In genomic region chr10:1809139-1809755, GRCh38 we compare ENCODE assay signal across 23 cellular contexts.
DNase-seq lines count a peak whose midpoint lies in the region; FAIRE-seq and TF ChIP-seq lines count a peak whose summit lies in the region.
"Had no signal": no experiment of that assay in that cellular context is flagged by ENCODE, and none has a peak within 500 bp of the region (broad histone marks: within the 10 kb centered on the region; RNA-seq: fewer than 3 reads in every experiment).

No MANE protein-coding gene starts in this region.

- in situ Hi-C loops in ACHN (cut with HindIII; ENCODE audit: low pct_ligation_motif_present, low pct_unique_long_range_greater_than_20kb, low sequenced_read_pairs) = no loop called here

- CTCF ChIA-PET in RWPE1 (lab: Yijun Ruan, JAX) = interaction anchor here (0.6 kb wide), 1 partner anchor 486 kb away, joined by 3 read pairs; no protein-coding TSS in a partner anchor

- H3K27ac ChIP-seq in RWPE1 = no peak overlapping the region
- H3K27ac ChIP-seq: BLaER1 treated with 17β-estradiol and CSF1 and Interleukin-3, amounts not matched to agents 10 nM and 100 nM; gastrocnemius medialis; left lung; neutrophil; SJCRH30 had no signal

- no peak for FAIRE-seq in urothelium cell line (lab: Jason Lieb, UNC)
- FAIRE-seq: D721Med, TTC549 had no signal

- no peak for TF ChIP-seq CTCF in RWPE1 (conservative IDR thresholded peaks at IDR 0.05; ENCODE audit: low read depth)

- peak; percentile 10 for DNase-seq in stimulated activated CD4-positive, alpha-beta T cell treated with anti-CD3 and anti-CD28 coated beads, Interleukin-15, amount 100 ng/mL, for 24 hours
- no peak for DNase-seq in stimulated activated CD4-positive, alpha-beta T cell treated with anti-CD3 and anti-CD28 coated beads, Interleukin-4, amount 100 ng/mL, for 24 hours
- DNase-seq in RWPE1 (ENCODE audit: low spot score) = peak; percentile 44
- peak; percentile 15 for DNase-seq in inferior parietal cortex (ENCODE audit: extremely low spot score)
- peak; percentile 74 for DNase-seq in urothelium cell line (ENCODE audit: low spot score)
- no peak for DNase-seq in kidney glomerular epithelial cell (lab: John Stamatoyannopoulos, UW)
- DNase-seq in LoVo (ENCODE audit: low spot score) = no peak
- no peak for DNase-seq in ACHN
- DNase-seq: activated naive CD8-positive, alpha-beta T cell treated with anti-CD3 and anti-CD28 coated beads, Interleukin-2, amount 10 ng/mL, durations not matched to agents 7 days and 5 days; activated T-cell treated with anti-CD3 and anti-CD28 coated beads for 4 hours; gastrocnemius medialis; H9; left lung; NCI-H1105; NCI-H1930; NCI-H526 treated with DMSO at 0.1 percent for 48 hours; SJCRH30; stimulated activated CD4-positive, alpha-beta T cell treated with anti-CD3 and anti-CD28 coated beads, Interleukin-1b, Interleukin-23, amount 100 ng/mL, for 48 hours; T-helper 1 cell had no signal

- POLR2A ChIA-PET in RWPE1 (lab: Yijun Ruan, JAX; ENCODE audit: low non-redundant PET) = no interaction called here

Comparison
In these comparisons a context has a peak if more than half of its experiments do, and no peak if none do; other contexts are left out.
1. DNase-seq: peak in stimulated activated CD4-positive, alpha-beta T cell treated with anti-CD3 and anti-CD28 coated beads, Interleukin-15, amount 100 ng/mL, for 24 hours (single experiment), RWPE1 (single experiment), inferior parietal cortex (single experiment) and urothelium cell line (single experiment); none in stimulated activated CD4-positive, alpha-beta T cell treated with anti-CD3 and anti-CD28 coated beads, Interleukin-4, amount 100 ng/mL, for 24 hours (single experiment), kidney glomerular epithelial cell (single experiment), LoVo (single experiment) and ACHN (single experiment).